8 cellular contexts compared by ENCODE assay signal in the genomic region with DNA sequence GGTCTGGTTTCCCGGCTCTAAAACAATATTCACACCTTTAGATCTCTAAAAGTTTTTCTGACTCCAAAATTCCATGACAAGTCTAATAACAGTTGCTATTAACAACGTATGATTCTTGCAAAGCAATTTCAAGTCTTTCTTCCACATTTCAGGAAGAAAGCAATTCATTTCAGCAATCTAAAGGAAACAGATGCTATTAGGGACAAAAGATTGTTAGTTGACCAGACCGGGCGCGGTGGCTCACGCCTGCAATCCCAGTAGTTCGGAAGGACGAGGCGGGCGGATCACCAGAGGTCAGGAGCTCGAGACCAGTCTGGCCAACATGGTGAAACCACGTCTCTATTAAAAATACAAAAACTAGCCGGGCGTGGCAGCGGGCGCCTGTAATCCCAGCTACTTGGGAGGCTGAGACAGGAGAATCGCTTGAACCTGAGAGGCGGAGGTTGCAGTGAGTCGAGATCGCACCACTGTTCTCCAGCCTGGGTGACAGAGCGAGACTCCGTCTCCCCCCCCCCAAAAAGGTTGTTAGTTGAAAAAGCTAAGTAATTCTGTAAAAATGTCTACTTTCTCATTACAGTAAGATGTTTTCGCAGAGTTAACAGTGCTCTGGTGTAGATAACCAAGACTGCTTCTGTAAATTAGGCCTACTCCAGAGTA. TPM values are rescaled to one million over a fixed set of nuclear protein-coding genes. Genes with fewer than 3 reads are reported as not detected.
A peak's percentile ranks its signal among the peaks of the same experiment; 100 is the strongest.
DNase-seq lines count a peak whose midpoint lies in the region; ATAC-seq lines count a peak whose summit lies in the region.

No MANE protein-coding gene starts in this region.

- H3K9me3 ChIP-seq in SJCRH30 (replicated peaks) = no peaks in the 10 kb centered on the region
- no peaks in the 10 kb centered on the region for H3K9me3 ChIP-seq in esophagus (ENCODE audit: control insufficient read depth in 2 of 2, insufficient read depth in 1 of 2, low read depth in 1 of 2, low read length in 1 of 2)
- no peaks in the 10 kb centered on the region for H3K9me3 ChIP-seq in neuron (ENCODE audit: low read length)

- 0 out of 2 replicates have a peak, but pooled peaks cover 3% of the 10 kb centered on the region for H3K4me1 ChIP-seq in SJCRH30
- no peaks in the 10 kb centered on the region for H3K4me1 ChIP-seq in esophagus (ENCODE audit: control insufficient read depth in 2 of 2, insufficient read depth in 2 of 2, low read length in 1 of 2)
- peaks cover 26% of the 10 kb centered on the region for H3K4me1 ChIP-seq in neuron (ENCODE audit: insufficient read depth, low read length)

- H3K36me3 ChIP-seq in SJCRH30 = 0 out of 2 replicates have a peak, but pooled peaks cover 2% of the 10 kb centered on the region
- H3K36me3 ChIP-seq in esophagus (ENCODE audit: control insufficient read depth in 2 of 2, insufficient read depth in 2 of 2, low read length in 1 of 2) = no peaks in the 10 kb centered on the region
- H3K36me3 ChIP-seq in neuron (ENCODE audit: insufficient read depth, low read length) = no peaks in the 10 kb centered on the region

- DNase-seq in CD1c-positive myeloid dendritic cell (ENCODE audit: extremely low spot score) (peak; percentile 34), SJCRH30 (no peak), HuH-7.5 (ENCODE audit: low spot score) (no peak)
- no peak for DNase-seq in stimulated activated CD4-positive, alpha-beta T cell treated with anti-CD3 and anti-CD28 coated beads, Interleukin-15, amount 100 ng/mL, for 24 hours

- no peak for ATAC-seq in GM21723 (IDR thresholded peaks at IDR 0.05; ENCODE audit: unreplicated experiment)
- ATAC-seq in HG02973 (IDR thresholded peaks at IDR 0.05; ENCODE audit: unreplicated experiment) = no peak

- H3K27ac ChIP-seq in SJCRH30 (no peak overlapping the region), esophagus (ENCODE audit: low read depth in 2 of 2, low read length in 1 of 2) (peak overlapping the region; percentile 94)

- 43 to 45% methylated on average over 23 of the region's 23 CpGs for WGBS in esophagus, 2 donors

- no peak overlapping the region for H2AFZ ChIP-seq in neuron (ENCODE audit: low read depth, low read length)

- H3K27me3 ChIP-seq in SJCRH30 (no peaks in the 10 kb centered on the region), esophagus (ENCODE audit: control insufficient read depth in 1 of 2, insufficient read depth in 2 of 2, low read length in 2 of 2) (no peaks in the 10 kb centered on the region), neuron (ENCODE audit: insufficient read depth, low read length) (no peaks in the 10 kb centered on the region)

- H3K4me3 ChIP-seq in SJCRH30 (peak overlapping the region; percentile 98), esophagus (ENCODE audit: low read depth in 1 of 2, low read length in 2 of 2) (peak overlapping the region; percentile 77 to 83), neuron (ENCODE audit: low read length) (peak overlapping the region; percentile 63)

RNA-seq across cellular contexts. Expression of a gene that starts 1.3 kb away (rescaled TPM):
- 22.2 and 23.4 TPM in 2 replicates for total RNA-seq in SJCRH30 (2014; rRNA removed; shearing (Covaris generic))
- 10 to 100 TPM in 1 of 2 donors, 1 to 10 TPM in 1; 7.7 to 10.7 TPM for polyA plus RNA-seq in esophagus

RNA-seq across cellular contexts. Expression of a gene that starts 15.5 kb away (rescaled TPM):
- total RNA-seq in SJCRH30 (2014; rRNA removed; shearing (Covaris generic)) = not detected in 2 replicates
- not detected for polyA plus RNA-seq in esophagus
